ENCODE assay signal across 21 cellular contexts in genomic region chr2:113723411-113723810, GRCh38.
"Had no signal": no experiment of that assay in that cellular context is flagged by ENCODE, and none has a peak within 500 bp of the region (broad histone marks: within the 10 kb centered on the region; RNA-seq: fewer than 3 reads in every experiment).

No MANE protein-coding gene starts in this region.

- DNase-seq: Kasumi-1, MM.1S, NCI-H1092 treated with DMSO at 0.1 percent for 48 hours, NCI-H1436, NCI-H187, NCI-H2029, NCI-H2081 treated with DMSO at 0.1 percent for 48 hours, NCI-H2171, NCI-H226, NCI-H446, NCI-H510A, NCI-H774, Right ventricle myocardium superior, RPMI8226, SIG-M5 had no signal

- H3K9me3 Mint-ChIP-seq: IgD-negative memory B cell had no signal

- H3K9me3 ChIP-seq: SJSA1 had no signal

- ATAC-seq: K562 had no signal

- H3K4me3 ChIP-seq: K562, SJSA1, SK-N-MC had no signal

- H3K27me3 ChIP-seq: SJSA1 had no signal

- H3K4me1 ChIP-seq: SJSA1 had no signal

- H3K27me3 Mint-ChIP-seq: IgD-negative memory B cell had no signal

- H3K27ac Mint-ChIP-seq: IgD-negative memory B cell had no signal

- H3K27ac ChIP-seq: KMS-11, SJSA1, SK-N-MC had no signal

- H3K4me3 Mint-ChIP-seq: IgD-negative memory B cell had no signal

- FAIRE-seq: K562, RCC 7860 had no signal
